1 cellular context compared by ENCODE assay signal in genomic region chr2:181051861-181052522, GRCh38.
TF ChIP-seq lines count a peak whose summit lies in the region.

No MANE protein-coding gene starts in this region.

TF ChIP-seq in K562, 482 proteins besides CTCF, POLR2A, EP300 and RAD21 (continued from another document):
- TF ChIP-seq ZMIZ1 (IDR thresholded peaks at IDR 0.05; ENCODE audit: low read depth in 2 of 2, low read length in 2 of 2), result no peak
- TF ChIP-seq POLR2G (IDR thresholded peaks at IDR 0.05; ENCODE audit: low read depth, low read length), result no peak
- no peak for TF ChIP-seq SRSF3 (IDR thresholded peaks at IDR 0.05; ENCODE audit: insufficient read depth, low read length)
- no peak for TF ChIP-seq PREB (CRISPR knock-in tag; IDR thresholded peaks at IDR 0.05)
- no peak for TF ChIP-seq ZNF253 (CRISPR knock-in tag; conservative IDR thresholded peaks at IDR 0.05)
- TF ChIP-seq CHD2 (IDR thresholded peaks at IDR 0.05; ENCODE audit: low read depth, low read length), result no peak
- TF ChIP-seq RFX1 (IDR thresholded peaks at IDR 0.05), result no peak
- TF ChIP-seq CBX3 (IDR thresholded peaks at IDR 0.05; ENCODE audit: borderline replicate concordance in 1 of 2, low read length in 2 of 2), result no peak
